In the genomic region with DNA sequence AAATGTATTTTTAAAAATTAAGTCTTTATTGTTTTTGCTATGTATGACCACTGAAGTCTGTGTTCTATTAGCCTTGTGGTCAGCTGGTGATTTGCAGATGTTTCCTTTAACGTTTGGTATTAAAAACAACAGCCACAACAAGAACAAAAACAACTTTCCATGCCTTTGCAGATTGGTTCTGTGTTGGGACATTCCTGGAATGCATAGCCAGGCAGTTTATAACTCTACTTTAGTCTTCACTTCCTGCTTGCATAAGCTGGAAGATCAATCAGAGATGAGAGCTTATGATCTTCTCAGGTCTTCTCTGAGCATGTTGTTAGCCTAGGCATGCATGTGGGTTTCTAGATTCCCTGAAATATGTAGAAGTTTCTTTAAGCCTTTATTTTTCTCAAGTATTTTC, we compare ENCODE assay signal across 32 cellular contexts. TPM values are rescaled to one million over a fixed set of nuclear protein-coding genes. Genes with fewer than 3 reads are reported as not detected.
"Had no signal": no experiment of that assay in that cellular context is flagged by ENCODE, and none has a peak within 500 bp of the region (broad histone marks: within the 10 kb centered on the region; RNA-seq: fewer than 3 reads in every experiment).

No MANE protein-coding gene starts in this region.

- H3K4me3 ChIP-seq: adrenal gland, ascending aorta, breast epithelium, cardiac muscle cell, coronary artery, gastroesophageal sphincter, heart right ventricle, hepatocyte had no signal

- H3K9me3 ChIP-seq: adrenal gland, ascending aorta had no signal

- H3K4me1 ChIP-seq: adrenal gland, ascending aorta, breast epithelium, gastroesophageal sphincter, heart right ventricle had no signal

- DNase-seq: activated B cell treated with CpG ODN at 0.5 μM for 24 hours; activated CD4-positive, alpha-beta T cell treated with anti-CD3 and anti-CD28 coated beads for 48 hours; activated CD4-positive, alpha-beta T cell treated with anti-CD3 and anti-CD28 coated beads, Interleukin-2, amount 50 U/mL, for 1 hour; activated CD4-positive, alpha-beta T cell treated with anti-CD3 and anti-CD28 coated beads, Interleukin-2, amount 50 U/mL, for 48 hours; activated CD8-positive, alpha-beta memory T cell treated with anti-CD3 and anti-CD28 coated beads for 24 hours; activated CD8-positive, alpha-beta T cell treated with anti-CD3 and anti-CD28 coated beads for 36 hours; activated effector memory CD4-positive, alpha-beta T cell treated with anti-CD3 and anti-CD28 coated beads, Interleukin-2, amount 50 U/mL, for 16 hours; activated naive CD4-positive, alpha-beta T cell treated with anti-CD3 and anti-CD28 coated beads for 36 hours; activated naive CD8-positive, alpha-beta T cell treated with anti-CD3 and anti-CD28 coated beads for 36 hours; activated naive CD8-positive, alpha-beta T cell treated with anti-CD3 and anti-CD28 coated beads, Interleukin-2, amount 50 U/mL, for 24 hours; activated T-cell treated with anti-CD3 and anti-CD28 coated beads, Interleukin-2, amount 50 U/mL, for 1 hour; activated T-cell treated with anti-CD3 and anti-CD28 coated beads, Interleukin-2, amount 50 U/mL, for 48 hours; adrenal gland; central memory CD4-positive, alpha-beta T cell; cerebellar nuclear complex; dermis blood vessel endothelial cell; effector memory CD4-positive, alpha-beta T cell; endodermal cell; foreskin melanocyte; heart right ventricle; T-helper 1 cell; T-helper 17 cell; T1000; WERI-Rb-1 had no signal

- H3K4me2 ChIP-seq: hepatocyte had no signal

- H2AFZ ChIP-seq: hepatocyte had no signal

- H3K27ac ChIP-seq: adrenal gland, ascending aorta, breast epithelium, cardiac muscle cell, coronary artery, gastroesophageal sphincter, heart right ventricle, hepatocyte, WERI-Rb-1 had no signal

- H3K36me3 ChIP-seq: adrenal gland, ascending aorta, breast epithelium, cardiac muscle cell, gastroesophageal sphincter, heart right ventricle, WERI-Rb-1 had no signal

- H3K27me3 ChIP-seq: adrenal gland, ascending aorta, breast epithelium, cardiac muscle cell, gastroesophageal sphincter, heart right ventricle, hepatocyte had no signal

- H3K79me2 ChIP-seq: hepatocyte had no signal

RNA-seq across cellular contexts. Expression of a gene that starts 58.9 kb away (rescaled TPM):
- total RNA-seq: activated B cell treated with CpG ODN at 0.5 μM for 24 hours; activated CD8-positive, alpha-beta T cell treated with anti-CD3 and anti-CD28 coated beads for 36 hours; activated naive CD4-positive, alpha-beta T cell treated with anti-CD3 and anti-CD28 coated beads for 36 hours; activated naive CD8-positive, alpha-beta T cell treated with anti-CD3 and anti-CD28 coated beads for 36 hours; activated T-helper 1 cell treated with anti-CD3 and anti-CD28 coated beads, Interleukin-12 subunit alpha, Interleukin-12 subunit beta, Interleukin-2, Interleukin-4 antibody, amounts not matched to agents 30 ng/mL and 10 ng/mL and 1 ng/mL, durations not matched to agents 14 hours and 24 hours and 36 hours; activated T-helper 2 cell treated with anti-CD3 and anti-CD28 coated beads, Interferon-gamma antibody, Interleukin-2, Interleukin-4, amounts not matched to agents 10 μg/mL and 5 μg/mL and 100 μg/mL, durations not matched to agents 14 hours and 24 hours and 36 hours had no signal
